ENCODE assay signal across 12 cellular contexts in genomic region chr2:86837712-86838111, GRCh38. TPM values are rescaled to one million over a fixed set of nuclear protein-coding genes. Genes with fewer than 3 reads are reported as not detected.
DNase-seq lines count a peak whose midpoint lies in the region; ATAC-seq and TF ChIP-seq lines count a peak whose summit lies in the region.
"Not testable (repeated sequence)": the region's sequence is repeated elsewhere in the genome, so short reads cannot be mapped to it uniquely, and the experiment has no call there.
"Had no signal": no experiment of that assay in that cellular context is flagged by ENCODE, and none has a peak within 500 bp of the region (broad histone marks: within the 10 kb centered on the region; RNA-seq: fewer than 3 reads in every experiment).

No MANE protein-coding gene starts in this region.

- peak; percentile 22 for ATAC-seq in GM23338
- ATAC-seq in PC-3; stimulated activated naive CD8-positive, alpha-beta T cell treated with anti-CD3 and anti-CD28 coated beads, Interleukin-15, amount 100 ng/mL, for 72 hours: not testable (repeated sequence)
- ATAC-seq in activated CD8-positive, alpha-beta T cell treated with anti-CD3 and anti-CD28 coated beads for 36 hours = peak; percentile 6

- peak; percentile 10 for DNase-seq in CD1c-positive myeloid dendritic cell (ENCODE audit: extremely low spot score)
- DNase-seq in GM23338 (ENCODE audit: low spot score); PC-3; activated naive CD8-positive, alpha-beta T cell treated with anti-CD3 and anti-CD28 coated beads for 36 hours; sigmoid colon; stimulated activated naive CD8-positive, alpha-beta T cell treated with anti-CD3 and anti-CD28 coated beads, Interleukin-15, amount 100 ng/mL, for 72 hours: not testable (repeated sequence)
- peak; percentile 66 for DNase-seq in activated CD8-positive, alpha-beta T cell treated with anti-CD3 and anti-CD28 coated beads for 36 hours

- not testable (repeated sequence) for H3K36me3 Mint-ChIP-seq in GM23338 (ENCODE audit: low read depth); dendritic cell treated with granulocyte-macrophage colony-stimulating factor and Interleukin-4, amounts not matched to agents 40 ng/mL and 50 ng/mL, for 4 days (ENCODE audit: low read depth)
- peaks cover 26% of the 10 kb centered on the region for H3K36me3 Mint-ChIP-seq in activated CD8-positive, alpha-beta T cell treated with anti-CD3 and anti-CD28 coated beads for 36 hours (ENCODE audit: low read depth)
- peaks cover 17% of the 10 kb centered on the region for H3K36me3 Mint-ChIP-seq in activated naive CD8-positive, alpha-beta T cell treated with anti-CD3 and anti-CD28 coated beads for 36 hours

- POLR2A ChIA-PET in PC-3 (lab: Charles Lee; ENCODE audit: unreplicated experiment); activated CD8-positive, alpha-beta T cell treated with anti-CD3 and anti-CD28 coated beads for 36 hours (lab: Charles Lee): not testable (repeated sequence)

- not testable (repeated sequence) for TF ChIP-seq EP300 in sigmoid colon (IDR thresholded peaks at IDR 0.05)

- H3K27ac Mint-ChIP-seq in GM23338 = not testable (repeated sequence)
- peak overlapping the region; percentile 82 for H3K27ac Mint-ChIP-seq in activated CD8-positive, alpha-beta T cell treated with anti-CD3 and anti-CD28 coated beads for 36 hours
- peak overlapping the region; percentile 86 for H3K27ac Mint-ChIP-seq in activated naive CD8-positive, alpha-beta T cell treated with anti-CD3 and anti-CD28 coated beads for 36 hours
- H3K27ac Mint-ChIP-seq in dendritic cell treated with granulocyte-macrophage colony-stimulating factor and Interleukin-4, amounts not matched to agents 40 ng/mL and 50 ng/mL, for 4 days = peak overlapping the region; percentile 69
- peak overlapping the region; percentile 25 to 78 for H3K27ac Mint-ChIP-seq in stimulated activated naive CD8-positive, alpha-beta T cell treated with anti-CD3 and anti-CD28 coated beads, Interleukin-15, amount 100 ng/mL, for 72 hours

- intact Hi-C loops in PC-3 (cut with micrococcal nuclease); activated CD8-positive, alpha-beta T cell treated with anti-CD3 and anti-CD28 coated beads for 36 hours (cut with micrococcal nuclease); dendritic cell treated with granulocyte-macrophage colony-stimulating factor and Interleukin-4, amounts not matched to agents 40 ng/mL and 50 ng/mL, for 4 days (cut with micrococcal nuclease); sigmoid colon (cut with DNase I): not testable (repeated sequence)

- H3K27me3 Mint-ChIP-seq in GM23338 (ENCODE audit: insufficient read depth, low read depth, poor library complexity) = peaks cover 12% of the 10 kb centered on the region
- not testable (repeated sequence) for H3K27me3 Mint-ChIP-seq in activated CD8-positive, alpha-beta T cell treated with anti-CD3 and anti-CD28 coated beads for 36 hours; activated naive CD8-positive, alpha-beta T cell treated with anti-CD3 and anti-CD28 coated beads for 36 hours; dendritic cell treated with granulocyte-macrophage colony-stimulating factor and Interleukin-4, amounts not matched to agents 40 ng/mL and 50 ng/mL, for 4 days; stimulated activated naive CD8-positive, alpha-beta T cell treated with anti-CD3 and anti-CD28 coated beads, Interleukin-15, amount 100 ng/mL, for 72 hours

- WGBS in sigmoid colon, 2 donors = 64 to 70% methylated on average over 6 to 7 of the region's 7 CpGs

- not testable (repeated sequence) for TF ChIP-seq POLR2A in sigmoid colon (IDR thresholded peaks at IDR 0.05)

- not testable (repeated sequence) for H3K79me2 ChIP-seq in GM23338 (replicated peaks; ENCODE audit: insufficient read depth); PC-3 (ENCODE audit: low read length)

- not testable (repeated sequence) for H3K9ac ChIP-seq in PC-3 (ENCODE audit: low read length)

- H2AFZ ChIP-seq in GM23338; PC-3 (ENCODE audit: low read length): not testable (repeated sequence)

- TF ChIP-seq CTCF in GM23338 (conservative IDR thresholded peaks at IDR 0.05; ENCODE audit: low read depth in 2 of 2); PC-3 (conservative IDR thresholded peaks at IDR 0.05; ENCODE audit: low read depth, low read length); activated CD8-positive, alpha-beta T cell treated with anti-CD3 and anti-CD28 coated beads for 36 hours (IDR thresholded peaks at IDR 0.05); sigmoid colon (IDR thresholded peaks at IDR 0.05): not testable (repeated sequence)

- not testable (repeated sequence) for H3K36me3 ChIP-seq in GM23338 (ENCODE audit: insufficient read depth); PC-3 (ENCODE audit: low read depth, low read length); sigmoid colon

- H4K20me1 ChIP-seq in GM23338 (replicated peaks; ENCODE audit: insufficient read depth); PC-3 (ENCODE audit: low read length): not testable (repeated sequence)

- H3K4me2 ChIP-seq in GM23338 = peak overlapping the region; percentile 48; the same call in 1 of the 2 replicates
- H3K4me2 ChIP-seq in PC-3 (ENCODE audit: low read length) = 0 out of 2 replicates have a peak overlapping the region, but pooled peaks have one; percentile 71

- H3K27me3 ChIP-seq in GM23338 (ENCODE audit: insufficient read depth); PC-3 (ENCODE audit: low read length); sigmoid colon: not testable (repeated sequence)

- H3K4me1 ChIP-seq in GM23338 (ENCODE audit: insufficient read depth); PC-3 (ENCODE audit: insufficient read depth, low read length): not testable (repeated sequence)
- peaks cover 0 to 10% (median 0%) of the 10 kb centered on the region in 4 donors for H3K4me1 ChIP-seq in sigmoid colon

- H3K4me3 Mint-ChIP-seq in GM23338 = not testable (repeated sequence)
- peak overlapping the region; percentile 31 for H3K4me3 Mint-ChIP-seq in activated CD8-positive, alpha-beta T cell treated with anti-CD3 and anti-CD28 coated beads for 36 hours
- peak overlapping the region; percentile 34 for H3K4me3 Mint-ChIP-seq in activated naive CD8-positive, alpha-beta T cell treated with anti-CD3 and anti-CD28 coated beads for 36 hours
- H3K4me3 Mint-ChIP-seq in dendritic cell treated with granulocyte-macrophage colony-stimulating factor and Interleukin-4, amounts not matched to agents 40 ng/mL and 50 ng/mL, for 4 days = peak overlapping the region; percentile 53
- peak overlapping the region; percentile 46 to 49 for H3K4me3 Mint-ChIP-seq in stimulated activated naive CD8-positive, alpha-beta T cell treated with anti-CD3 and anti-CD28 coated beads, Interleukin-15, amount 100 ng/mL, for 72 hours

- CTCF ChIA-PET in PC-3 (lab: Charles Lee) = not testable (repeated sequence)
- CTCF ChIA-PET in activated CD8-positive, alpha-beta T cell treated with anti-CD3 and anti-CD28 coated beads for 36 hours (lab: Charles Lee) = interaction anchor here (1.1 kb wide), 1 partner anchor 30 kb away, joined by 5 read pairs; no protein-coding TSS in a partner anchor

- not testable (repeated sequence) for H3K4me3 ChIP-seq in GM23338; PC-3 (ENCODE audit: low read length)
- H3K4me3 ChIP-seq in sigmoid colon = peak overlapping the region in 1 of 4 donors; percentile 18

- H3K9me3 Mint-ChIP-seq in GM23338; activated CD8-positive, alpha-beta T cell treated with anti-CD3 and anti-CD28 coated beads for 36 hours; activated naive CD8-positive, alpha-beta T cell treated with anti-CD3 and anti-CD28 coated beads for 36 hours; dendritic cell treated with granulocyte-macrophage colony-stimulating factor and Interleukin-4, amounts not matched to agents 40 ng/mL and 50 ng/mL, for 4 days; stimulated activated naive CD8-positive, alpha-beta T cell treated with anti-CD3 and anti-CD28 coated beads, Interleukin-15, amount 100 ng/mL, for 72 hours: not testable (repeated sequence)

- H3K27ac ChIP-seq in GM23338 (ENCODE audit: low read depth); PC-3 (ENCODE audit: low read length): not testable (repeated sequence)
- H3K27ac ChIP-seq in sigmoid colon = peak overlapping the region in 3 of 4 donors; percentile 65 to 74 (median 65)

- not testable (repeated sequence) for BruUV-seq in PC-3 (replicated peaks; lab: Mats Ljungman, UMichigan)

- H3F3A ChIP-seq in GM23338 (replicated peaks; ENCODE audit: low read depth); PC-3 (ENCODE audit: low read length, unreplicated experiment): not testable (repeated sequence)

- not testable (repeated sequence) for H3K9me3 ChIP-seq in PC-3 (ENCODE audit: low read length); sigmoid colon

- peaks cover 21% of the 10 kb centered on the region for H3K4me1 Mint-ChIP-seq in GM23338
- peaks cover 85% of the 10 kb centered on the region for H3K4me1 Mint-ChIP-seq in activated CD8-positive, alpha-beta T cell treated with anti-CD3 and anti-CD28 coated beads for 36 hours (ENCODE audit: low read depth)
- peaks cover 77% of the 10 kb centered on the region for H3K4me1 Mint-ChIP-seq in activated naive CD8-positive, alpha-beta T cell treated with anti-CD3 and anti-CD28 coated beads for 36 hours
- peaks cover 17% of the 10 kb centered on the region for H3K4me1 Mint-ChIP-seq in dendritic cell treated with granulocyte-macrophage colony-stimulating factor and Interleukin-4, amounts not matched to agents 40 ng/mL and 50 ng/mL, for 4 days (ENCODE audit: low read depth)
- H3K4me1 Mint-ChIP-seq in stimulated activated naive CD8-positive, alpha-beta T cell treated with anti-CD3 and anti-CD28 coated beads, Interleukin-15, amount 100 ng/mL, for 72 hours = peaks cover 92% of the 10 kb centered on the region

- H3K9me2 ChIP-seq in GM23338 (ENCODE audit: insufficient read depth); PC-3 (replicated peaks; ENCODE audit: low read length): not testable (repeated sequence)

RNA-seq across cellular contexts. Expression of gene CD8B, which starts 24.0 kb away (rescaled TPM):
- 0.31 and 3.0 TPM in 2 replicates for total RNA-seq in GM23338 (2014; rRNA removed; shearing (Covaris generic))
- polyA plus RNA-seq in GM23338 (2016; fragmentation: Nextera tagmentation; extraction: Ambion mirVana) = 0.61 and 0.63 TPM in 2 replicates
- total RNA-seq in PC-3 (2014; rRNA removed) = not detected in 2 replicates
- total RNA-seq in activated CD8-positive, alpha-beta T cell treated with anti-CD3 and anti-CD28 coated beads for 36 hours = 100 to 1,000 TPM; 319 to 321 TPM
- 100 to 1,000 TPM; 260 to 268 TPM for total RNA-seq in activated naive CD8-positive, alpha-beta T cell treated with anti-CD3 and anti-CD28 coated beads for 36 hours
- 1 to 10 TPM in 1 of 4 donors, under 1 TPM in 1, not detected in 2; 0.71 to 1.5 TPM for total RNA-seq in sigmoid colon
- 10 to 100 TPM in 1 of 3 donors, 1 to 10 TPM in 1, under 1 TPM in 1; 0.92 to 11.6 (median 1.2) TPM for polyA plus RNA-seq in sigmoid colon
- total RNA-seq: Daoy, HepG2 had no signal
- polyA plus RNA-seq: BJ had no signal

RNA-seq across cellular contexts. Expression of gene CD8A, which starts 47.0 kb away (rescaled TPM):
- total RNA-seq in GM23338 (2014; rRNA removed; shearing (Covaris generic)) = 0.24 and 0.54 TPM in 2 replicates
- polyA plus RNA-seq in GM23338 (2016; fragmentation: Nextera tagmentation; extraction: Ambion mirVana) (0.12 and 0.19 TPM in 2 replicates), sigmoid colon (10 to 100 TPM in 1 of 3 donors, under 1 TPM in 2; 0.60 to 15.5 (median 0.69) TPM)
- total RNA-seq in PC-3 (2014; rRNA removed) (0.18 TPM in 1 of 2 replicates, not detected in the other), sigmoid colon (1 to 10 TPM in 1 of 4 donors, under 1 TPM in 2, not detected in 1; 0.36 to 1.5 (median 0.99) TPM)
- total RNA-seq in activated CD8-positive, alpha-beta T cell treated with anti-CD3 and anti-CD28 coated beads for 36 hours = 100 to 1,000 TPM; 419 to 432 TPM
- total RNA-seq in activated naive CD8-positive, alpha-beta T cell treated with anti-CD3 and anti-CD28 coated beads for 36 hours = 100 to 1,000 TPM; 356 to 357 TPM
- total RNA-seq: Daoy, H7, HepG2 had no signal
- polyA plus RNA-seq: BJ had no signal

Comparison
In these comparisons a context has a peak if more than half of its experiments do, and no peak if none do; other contexts are left out.
1. RNA of gene CD8B, which starts 24.0 kb away (total RNA-seq): 319 to 321 TPM in activated CD8-positive, alpha-beta T cell treated with anti-CD3 and anti-CD28 coated beads for 36 hours and 260 to 268 TPM in activated naive CD8-positive, alpha-beta T cell treated with anti-CD3 and anti-CD28 coated beads for 36 hours; 0.71 to 1.5 TPM in sigmoid colon, 0.31 to 3.0 TPM in GM23338 and not detected in PC-3; every median in the first group is over 10 times any median in the second.
2. RNA of gene CD8A, which starts 47.0 kb away (total RNA-seq): 419 to 432 TPM in activated CD8-positive, alpha-beta T cell treated with anti-CD3 and anti-CD28 coated beads for 36 hours and 356 to 357 TPM in activated naive CD8-positive, alpha-beta T cell treated with anti-CD3 and anti-CD28 coated beads for 36 hours; 0.36 to 1.5 TPM in sigmoid colon, 0.24 to 0.54 TPM in GM23338 and 0.18 TPM in PC-3; every median in the first group is over 100 times any median in the second.